ENCODE assay signal across 1 cellular context in genomic region chr15:58650102-58650501, GRCh38.
TF ChIP-seq lines count a peak whose summit lies in the region.

No MANE protein-coding gene starts in this region.

TF ChIP-seq in K562, 482 proteins besides CTCF, POLR2A, EP300 and RAD21 (continued from another document):
- TF ChIP-seq PKNOX1 (IDR thresholded peaks at IDR 0.05), result peak; percentile 44
